Comparison of ENCODE assay signal across 9 cellular contexts in the genomic region with DNA sequence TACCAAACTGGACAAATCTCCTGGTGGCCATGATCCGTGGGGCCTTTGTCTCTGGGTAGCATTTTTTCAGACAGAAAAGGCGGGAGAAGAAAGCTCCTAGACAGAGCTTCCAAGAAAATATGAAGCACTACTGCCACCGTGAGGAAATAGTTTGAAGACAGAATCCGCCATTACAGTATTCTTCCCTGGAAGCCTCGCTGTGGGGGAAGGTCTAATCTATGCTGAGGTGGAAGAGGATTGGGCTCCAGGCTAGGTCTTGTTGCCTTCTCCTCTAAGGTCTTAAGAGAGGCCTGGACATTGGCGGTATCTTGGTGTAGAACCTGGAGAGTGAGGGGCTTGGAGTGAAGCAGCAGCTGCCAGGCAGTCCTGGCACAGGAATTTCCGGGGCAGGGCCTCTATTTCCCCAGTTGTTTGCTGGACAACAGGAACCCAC.
DNase-seq lines count a peak whose midpoint lies in the region; ATAC-seq, FAIRE-seq and TF ChIP-seq lines count a peak whose summit lies in the region.
"Had no signal": no experiment of that assay in that cellular context is flagged by ENCODE, and none has a peak within 500 bp of the region (broad histone marks: within the 10 kb centered on the region; RNA-seq: fewer than 3 reads in every experiment).

No MANE protein-coding gene starts in this region.

- no TSS peak for BruUV-seq in Caco-2 (replicated peaks; lab: Mats Ljungman, UMichigan)

- H3K27ac Mint-ChIP-seq in astrocyte (ENCODE audit: unreplicated experiment) (no peak overlapping the region), Caco-2 (ENCODE audit: unreplicated experiment) (no peak overlapping the region)
- H3K27ac Mint-ChIP-seq: dendritic cell treated with granulocyte-macrophage colony-stimulating factor and Interleukin-4, amounts not matched to agents 40 ng/mL and 50 ng/mL, for 4 days had no signal

- no peaks in the 10 kb centered on the region for H3K4me1 Mint-ChIP-seq in astrocyte (ENCODE audit: low read depth, unreplicated experiment)
- H3K4me1 Mint-ChIP-seq in Caco-2 (ENCODE audit: low read depth, unreplicated experiment): no peaks in the 10 kb centered on the region

- DNase-seq in astrocyte (ENCODE audit: low read depth) (peak; percentile 17), neuronal stem cell (ENCODE audit: low spot score) (no peak), Caco-2 (no peak), NCI-H2107 treated with DMSO at 0.1 percent for 48 hours (lab: John Stamatoyannopoulos, UW; ENCODE audit: unreplicated experiment) (no peak), LoVo (ENCODE audit: low spot score) (no peak)

- H4K91ac ChIP-seq in neuronal stem cell (ENCODE audit: low read depth, low read length, poor library complexity): no peak overlapping the region

- peaks cover 2% of the 10 kb centered on the region for H3K79me1 ChIP-seq in neuronal stem cell (ENCODE audit: low read depth, low read length)

- WGBS in neuronal stem cell (ENCODE audit: extremely low coverage in 2 of 2, insufficient read length in 2 of 2, insufficient replicate concordance in 1 of 2), 2 donors: no CpG with 5 or more reads among the region's 7 CpGs

- no peaks in the 10 kb centered on the region for H3K9me3 ChIP-seq in astrocyte (ENCODE audit: insufficient read depth, low read depth, low read length)
- no peaks in the 10 kb centered on the region for H3K9me3 ChIP-seq in neuronal stem cell (replicated peaks in 1 of 2; ENCODE audit: control insufficient read depth in 2 of 2, insufficient read depth in 1 of 2, low read depth in 1 of 2, low read length in 2 of 2)
- H3K9me3 ChIP-seq in Caco-2: no peaks in the 10 kb centered on the region

- H2BK5ac ChIP-seq in neuronal stem cell (ENCODE audit: low read length): no peak overlapping the region

- H3K9me3 Mint-ChIP-seq in astrocyte (ENCODE audit: unreplicated experiment) (no peaks in the 10 kb centered on the region), Caco-2 (ENCODE audit: unreplicated experiment) (no peaks in the 10 kb centered on the region)

- H3K27me3 Mint-ChIP-seq in astrocyte (ENCODE audit: low read depth, unreplicated experiment): no peaks in the 10 kb centered on the region
- H3K27me3 Mint-ChIP-seq in Caco-2 (ENCODE audit: insufficient read depth, unreplicated experiment): no peaks in the 10 kb centered on the region
- H3K27me3 Mint-ChIP-seq: dendritic cell treated with granulocyte-macrophage colony-stimulating factor and Interleukin-4, amounts not matched to agents 40 ng/mL and 50 ng/mL, for 4 days had no signal

- no peak overlapping the region for H2BK12ac ChIP-seq in neuronal stem cell (ENCODE audit: low read length)

- H4K20me1 ChIP-seq in astrocyte (ENCODE audit: insufficient read depth, low read length): no peaks in the 10 kb centered on the region

- H2AK5ac ChIP-seq in neuronal stem cell (ENCODE audit: low read depth, low read length): no peak overlapping the region

- H4K8ac ChIP-seq in neuronal stem cell (ENCODE audit: low read depth, low read length): no peak overlapping the region

- H3K4me1 ChIP-seq in astrocyte (ENCODE audit: insufficient read depth, low read length) (no peaks in the 10 kb centered on the region), neuronal stem cell (ENCODE audit: control insufficient read depth in 2 of 2, insufficient read depth in 1 of 2, low read depth in 1 of 2, low read length in 2 of 2) (no peaks in the 10 kb centered on the region), Caco-2 (no peaks in the 10 kb centered on the region)

- H3K36me3 ChIP-seq in astrocyte (ENCODE audit: insufficient read depth, low read length) (no peaks in the 10 kb centered on the region), neuronal stem cell (replicated peaks in 1 of 2; ENCODE audit: control insufficient read depth in 2 of 2, insufficient read depth in 2 of 2, low read length in 2 of 2) (peaks cover 17 to 68% of the 10 kb centered on the region in 2 donors), Caco-2 (ENCODE audit: control insufficient read depth, insufficient read depth, low read length) (no peaks in the 10 kb centered on the region)

- H2BK120ac ChIP-seq in neuronal stem cell (ENCODE audit: low read depth, low read length): no peak overlapping the region

- no peak overlapping the region for H3K4me2 ChIP-seq in astrocyte (ENCODE audit: low read length)
- no peak overlapping the region for H3K4me2 ChIP-seq in neuronal stem cell (ENCODE audit: insufficient read depth, low read length, poor library complexity, severe bottlenecking)

- POLR2A ChIA-PET in Caco-2 (lab: Charles Lee): no interaction called here

- no peak overlapping the region for H3K4ac ChIP-seq in neuronal stem cell (ENCODE audit: low read length)

- H3K27me3 ChIP-seq in astrocyte (ENCODE audit: insufficient read depth, low read length) (no peaks in the 10 kb centered on the region), neuronal stem cell (ENCODE audit: control insufficient read depth in 3 of 3, insufficient read depth in 3 of 3, low read depth in 1 of 3, low read length in 3 of 3) (no peaks in the 10 kb centered on the region), Caco-2 (replicated peaks; ENCODE audit: control insufficient read depth, insufficient read depth, low read length) (no peaks in the 10 kb centered on the region)

- no peak overlapping the region for H3K18ac ChIP-seq in neuronal stem cell (ENCODE audit: low read length)

- H3K4me3 Mint-ChIP-seq in astrocyte (ENCODE audit: unreplicated experiment): no peak overlapping the region
- H3K4me3 Mint-ChIP-seq in Caco-2 (ENCODE audit: unreplicated experiment): no peak overlapping the region
- H3K4me3 Mint-ChIP-seq: dendritic cell treated with granulocyte-macrophage colony-stimulating factor and Interleukin-4, amounts not matched to agents 40 ng/mL and 50 ng/mL, for 4 days had no signal

- TF ChIP-seq CTCF in astrocyte (IDR thresholded peaks at IDR 0.05; ENCODE audit: insufficient read depth, low read depth, low read length) (no peak), Caco-2 (IDR thresholded peaks at IDR 0.05; ENCODE audit: insufficient read depth in 1 of 2, low read depth in 1 of 2, low read length in 1 of 2, severe bottlenecking in 1 of 2, unreplicated experiment in 1 of 2) (no peak)

- H2BK15ac ChIP-seq in neuronal stem cell (ENCODE audit: low read length): no peak overlapping the region

- intact Hi-C loops in Caco-2 (cut with micrococcal nuclease; ENCODE audit: unreplicated experiment): no loop called here

- H3K4me3 ChIP-seq in GM08714 (ENCODE audit: low read length) (peak overlapping the region; percentile 48; the same call in 1 of the 2 replicates), astrocyte (ENCODE audit: insufficient read depth, low read depth, low read length) (no peak overlapping the region), neuronal stem cell (ENCODE audit: low read length in 2 of 2) (peak overlapping the region in 1 of 2 donors; percentile 16), Caco-2 (ENCODE audit: low read depth, low read length) (no peak overlapping the region)

- no peak overlapping the region for H3K27ac ChIP-seq in astrocyte (ENCODE audit: low read depth, low read length)
- no peak overlapping the region for H3K27ac ChIP-seq in neuronal stem cell (replicated peaks; ENCODE audit: low read length)

- H3K23ac ChIP-seq in neuronal stem cell (ENCODE audit: low read depth, low read length, poor library complexity): no peak overlapping the region

- no peaks in the 10 kb centered on the region for H3K36me3 Mint-ChIP-seq in astrocyte (ENCODE audit: low read depth, unreplicated experiment)
- H3K36me3 Mint-ChIP-seq in Caco-2 (ENCODE audit: insufficient read depth, unreplicated experiment): peaks cover 8% of the 10 kb centered on the region

- ATAC-seq in HG02852 (IDR thresholded peaks at IDR 0.05; ENCODE audit: unreplicated experiment): peak; percentile 52
- no peak for ATAC-seq in GM21423 (IDR thresholded peaks at IDR 0.05; ENCODE audit: unreplicated experiment)

- peak; percentile 60 for FAIRE-seq in astrocyte (lab: Jason Lieb, UNC)

- H2AFZ ChIP-seq in astrocyte (ENCODE audit: low read depth, low read length) (no peak overlapping the region), neuronal stem cell (ENCODE audit: low read length) (peak overlapping the region; percentile 74)

- no peak overlapping the region for H3K9ac ChIP-seq in astrocyte (ENCODE audit: low read length)
- H3K9ac ChIP-seq in neuronal stem cell (ENCODE audit: low read depth, low read length, poor library complexity): no peak overlapping the region

- no peaks in the 10 kb centered on the region for H3K79me2 ChIP-seq in astrocyte (ENCODE audit: insufficient read depth, low read length)

- no peak overlapping the region for H3K14ac ChIP-seq in neuronal stem cell (ENCODE audit: low read length)

- CTCF ChIA-PET in Caco-2 (lab: Charles Lee): no interaction called here
